29 cellular contexts compared by ENCODE assay signal in the genomic region with DNA sequence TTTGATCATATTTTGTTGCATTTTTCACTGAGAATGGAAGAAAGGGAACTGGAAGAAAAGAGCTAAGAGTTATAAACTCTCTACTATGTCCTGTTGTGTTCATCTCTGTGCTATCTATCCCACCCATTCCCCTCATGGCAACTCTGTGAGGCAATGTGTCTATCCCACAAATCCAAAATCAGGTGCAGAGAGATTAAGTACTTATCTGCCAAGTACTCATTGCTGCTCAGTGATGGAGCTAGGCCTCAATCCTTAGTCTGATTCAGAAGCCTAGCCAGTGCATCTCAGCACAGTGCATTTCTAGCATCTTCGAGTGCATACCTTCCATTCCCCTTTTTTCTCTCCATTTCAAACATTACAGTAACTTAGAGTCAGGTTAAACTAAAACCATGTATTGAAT.
"Had no signal": no experiment of that assay in that cellular context is flagged by ENCODE, and none has a peak within 500 bp of the region (broad histone marks: within the 10 kb centered on the region; RNA-seq: fewer than 3 reads in every experiment).

No MANE protein-coding gene starts in this region.

- DNase-seq: activated CD4-positive, alpha-beta memory T cell treated with anti-CD3 and anti-CD28 coated beads, Interleukin-2, amount 10 ng/mL, durations not matched to agents 7 days and 5 days; activated CD4-positive, alpha-beta T cell treated with anti-CD3 and anti-CD28 coated beads for 1 hour; activated CD4-positive, alpha-beta T cell treated with anti-CD3 and anti-CD28 coated beads for 48 hours; activated CD4-positive, CD25-positive, alpha-beta regulatory T cell; activated CD8-positive, alpha-beta memory T cell treated with anti-CD3 and anti-CD28 coated beads for 24 hours; activated CD8-positive, alpha-beta memory T cell treated with anti-CD3 and anti-CD28 coated beads, Interleukin-2, amount 10 ng/mL, durations not matched to agents 7 days and 5 days; activated CD8-positive, alpha-beta memory T cell treated with anti-CD3 and anti-CD28 coated beads, Interleukin-2, amount 50 U/mL, for 48 hours; activated effector memory CD4-positive, alpha-beta T cell treated with Interleukin-2 at 50 U/mL for 16 hours; activated naive CD4-positive, alpha-beta T cell treated with anti-CD3 and anti-CD28 coated beads, Interleukin-2, amount 10 ng/mL, durations not matched to agents 7 days and 5 days; activated naive CD8-positive, alpha-beta T cell treated with anti-CD3 and anti-CD28 coated beads for 36 hours; activated T-cell treated with anti-CD3 and anti-CD28 coated beads, Interleukin-2, amount 50 U/mL, for 48 hours; amniotic stem cell; body of pancreas; cerebellar nuclear complex; MV-4-11; NCI-H1092; NCI-H1436 treated with DMSO at 0.1 percent for 48 hours; NCI-H1694 treated with DMSO at 0.1 percent for 48 hours; NCI-H2029; NCI-H345; NCI-H69; Right ventricle myocardium superior; SW 1271; T-helper 1 cell; T-helper 2 cell; T-helper 9 cell; WERI-Rb-1 had no signal

- ATAC-seq: activated CD8-positive, alpha-beta memory T cell treated with anti-CD3 and anti-CD28 coated beads, Interleukin-2, amount 10 ng/mL, durations not matched to agents 7 days and 5 days; body of pancreas had no signal

- H3K9me3 ChIP-seq: body of pancreas, breast epithelium had no signal

- H3K9me3 Mint-ChIP-seq: activated CD4-positive, alpha-beta memory T cell treated with anti-CD3 and anti-CD28 coated beads, Interleukin-2, amount 10 ng/mL, durations not matched to agents 7 days and 5 days; activated naive CD4-positive, alpha-beta T cell treated with anti-CD3 and anti-CD28 coated beads, Interleukin-2, amount 10 ng/mL, durations not matched to agents 7 days and 5 days; activated naive CD8-positive, alpha-beta T cell treated with anti-CD3 and anti-CD28 coated beads for 36 hours had no signal

- H3K36me3 ChIP-seq: breast epithelium, WERI-Rb-1 had no signal

- H3K27ac ChIP-seq: body of pancreas, breast epithelium, WERI-Rb-1 had no signal

- H3K36me3 Mint-ChIP-seq: activated CD8-positive, alpha-beta memory T cell treated with anti-CD3 and anti-CD28 coated beads, Interleukin-2, amount 10 ng/mL, durations not matched to agents 7 days and 5 days; activated naive CD4-positive, alpha-beta T cell treated with anti-CD3 and anti-CD28 coated beads, Interleukin-2, amount 10 ng/mL, durations not matched to agents 7 days and 5 days; activated naive CD8-positive, alpha-beta T cell treated with anti-CD3 and anti-CD28 coated beads for 36 hours had no signal

- H3K27ac Mint-ChIP-seq: activated CD4-positive, alpha-beta memory T cell treated with anti-CD3 and anti-CD28 coated beads, Interleukin-2, amount 10 ng/mL, durations not matched to agents 7 days and 5 days; activated CD8-positive, alpha-beta memory T cell treated with anti-CD3 and anti-CD28 coated beads, Interleukin-2, amount 10 ng/mL, durations not matched to agents 7 days and 5 days; activated naive CD4-positive, alpha-beta T cell treated with anti-CD3 and anti-CD28 coated beads, Interleukin-2, amount 10 ng/mL, durations not matched to agents 7 days and 5 days; activated naive CD8-positive, alpha-beta T cell treated with anti-CD3 and anti-CD28 coated beads for 36 hours had no signal

- H3K27me3 ChIP-seq: body of pancreas, breast epithelium had no signal

- H3K4me1 ChIP-seq: body of pancreas, breast epithelium had no signal

- FAIRE-seq: colon had no signal

- H3K4me3 ChIP-seq: body of pancreas, breast epithelium had no signal
